In the genomic region with DNA sequence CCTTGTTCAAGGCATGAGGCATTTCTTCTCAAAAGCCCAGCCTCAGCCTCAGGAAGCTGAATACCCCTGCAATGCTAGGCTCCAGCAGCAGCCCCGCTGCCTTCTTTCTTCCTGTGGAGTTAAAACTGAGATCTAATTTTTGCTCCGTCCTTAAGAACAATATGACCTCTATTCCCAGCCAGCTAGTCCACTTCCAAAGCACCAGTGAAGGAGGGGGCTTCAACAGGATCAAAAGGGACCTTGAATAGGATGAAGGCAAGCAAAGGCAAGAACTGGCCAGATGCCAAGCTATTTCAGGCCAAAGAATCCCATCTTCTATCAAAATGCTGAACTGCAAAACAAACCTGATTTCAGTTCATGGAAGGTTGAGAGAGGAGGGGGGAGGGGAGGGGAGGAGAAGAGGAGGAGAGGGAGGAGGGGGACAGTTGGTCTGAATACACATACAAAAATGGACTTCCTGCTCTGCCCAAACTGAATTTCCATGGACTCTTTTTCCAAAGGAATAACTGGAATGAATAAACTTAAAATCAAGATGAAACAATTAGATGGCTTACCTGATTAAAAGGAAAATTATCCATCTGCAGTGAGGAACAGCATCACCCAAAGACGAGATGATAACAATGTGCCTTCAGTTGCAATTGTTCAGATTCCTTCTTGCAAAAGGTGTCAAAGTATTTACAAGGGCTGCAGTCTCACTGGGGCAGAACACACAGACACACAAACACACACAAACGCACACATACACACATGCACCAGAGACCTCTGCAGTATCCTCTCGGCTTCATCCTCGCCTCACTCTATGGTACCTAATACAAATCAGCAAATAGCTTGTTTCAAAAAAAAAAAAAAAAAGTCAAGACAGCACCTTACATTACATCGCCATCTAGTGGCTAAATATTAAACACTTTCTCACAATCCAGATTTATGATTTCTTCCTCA, we compare ENCODE assay signal across 9 cellular contexts. TPM values are rescaled to one million over a fixed set of nuclear protein-coding genes. Genes with fewer than 3 reads are reported as not detected.
DNase-seq lines count a peak whose midpoint lies in the region; ATAC-seq and TF ChIP-seq lines count a peak whose summit lies in the region.
"Had no signal": no experiment of that assay in that cellular context is flagged by ENCODE, and none has a peak within 500 bp of the region (broad histone marks: within the 10 kb centered on the region; RNA-seq: fewer than 3 reads in every experiment).

A gene (minus strand): TSS at position 804 of the 939 bp plus-strand sequence. CDS start 54,399 bp downstream, outside the sequence.

- H3K4me1 Mint-ChIP-seq in immature natural killer cell: peaks cover 0 to 2% of the 10 kb centered on the region in 2 donors

- H3K36me3 Mint-ChIP-seq in immature natural killer cell: no peaks in the 10 kb centered on the region

- H3K27ac Mint-ChIP-seq in immature natural killer cell: no peak within 1 kb of the TSS
- H3K27ac Mint-ChIP-seq: activated B cell treated with CpG ODN at 0.5 μM for 24 hours had no signal

- ATAC-seq in HG02642 (IDR thresholded peaks at IDR 0.05; ENCODE audit: poor library complexity, unreplicated experiment) (peak; percentile 57), HG03521 (IDR thresholded peaks at IDR 0.05; ENCODE audit: unreplicated experiment) (no peak)

- TF ChIP-seq CTCF in astrocyte of the spinal cord (IDR thresholded peaks at IDR 0.05; ENCODE audit: low read depth, low read length) (peak; percentile 47), tibial artery (IDR thresholded peaks at IDR 0.05) (peak; percentile 41 to 47)

- intact Hi-C loops in tibial artery (cut with DNase I; ENCODE audit: low total_unique reads): loop anchor here (5.0 kb wide), 1 partner anchor 175 kb away; a partner anchor contains a TSS

- no peak within 1 kb of the TSS for H3K4me3 Mint-ChIP-seq in immature natural killer cell
- H3K4me3 Mint-ChIP-seq: activated B cell treated with CpG ODN at 0.5 μM for 24 hours had no signal

- H3K27me3 ChIP-seq in tibial artery: peaks cover 0 to 4% of the 10 kb centered on the region in 2 donors

- DNase-seq in EH (ENCODE audit: low read depth): peak; percentile 47
- DNase-seq in NCI-H345 treated with DMSO at 0.1 percent for 48 hours (lab: John Stamatoyannopoulos, UW; ENCODE audit: unreplicated experiment): peak; percentile 65
- DNase-seq in astrocyte of the spinal cord (ENCODE audit: low read depth, low spot score): peak; percentile 62
- peak; percentile 18 to 32 (median 18) for DNase-seq in immature natural killer cell
- DNase-seq in tibial artery: no peak
- no peak for DNase-seq in NCI-H226
- DNase-seq: activated B cell treated with CpG ODN at 0.5 μM for 24 hours had no signal

- H3K36me3 ChIP-seq in tibial artery: no peaks in the 10 kb centered on the region

- H3K4me3 ChIP-seq in astrocyte of the spinal cord (ENCODE audit: low read depth, low read length) (no peak within 1 kb of the TSS), tibial artery (no peak within 1 kb of the TSS)

- no peaks in the 10 kb centered on the region for H3K9me3 ChIP-seq in tibial artery

- H3K9me3 Mint-ChIP-seq in immature natural killer cell: no peaks in the 10 kb centered on the region
- H3K9me3 Mint-ChIP-seq: activated B cell treated with CpG ODN at 0.5 μM for 24 hours had no signal

- H3K27ac ChIP-seq in tibial artery: no peak within 1 kb of the TSS

- peaks cover 0 to 6% (median 2%) of the 10 kb centered on the region in 4 donors for H3K4me1 ChIP-seq in tibial artery

- peaks cover 2 to 9% (median 7%) of the 10 kb centered on the region in 3 donors for H3K27me3 Mint-ChIP-seq in immature natural killer cell (ENCODE audit: low read depth in 3 of 3)

- in situ Hi-C loops in astrocyte of the spinal cord (cut with HindIII; ENCODE audit: low sequenced_read_pairs): no loop called here

RNA-seq across cellular contexts. Expression of the gene that starts here (rescaled TPM):
- polyA plus RNA-seq in immature natural killer cell: not detected

Comparison
In these comparisons a context has a peak if more than half of its experiments do, and no peak if none do; other contexts are left out.
1. Peak in DNase-seq in immature natural killer cell; RNA of the gene not detected or under 1 TPM.
2. DNase-seq: peak in EH (single experiment), NCI-H345 treated with DMSO at 0.1 percent for 48 hours (single experiment) and astrocyte of the spinal cord (single experiment); none in tibial artery (0 of 2) and NCI-H226 (single experiment).